ENCODE assay signal across 1 cellular context in the genomic region with DNA sequence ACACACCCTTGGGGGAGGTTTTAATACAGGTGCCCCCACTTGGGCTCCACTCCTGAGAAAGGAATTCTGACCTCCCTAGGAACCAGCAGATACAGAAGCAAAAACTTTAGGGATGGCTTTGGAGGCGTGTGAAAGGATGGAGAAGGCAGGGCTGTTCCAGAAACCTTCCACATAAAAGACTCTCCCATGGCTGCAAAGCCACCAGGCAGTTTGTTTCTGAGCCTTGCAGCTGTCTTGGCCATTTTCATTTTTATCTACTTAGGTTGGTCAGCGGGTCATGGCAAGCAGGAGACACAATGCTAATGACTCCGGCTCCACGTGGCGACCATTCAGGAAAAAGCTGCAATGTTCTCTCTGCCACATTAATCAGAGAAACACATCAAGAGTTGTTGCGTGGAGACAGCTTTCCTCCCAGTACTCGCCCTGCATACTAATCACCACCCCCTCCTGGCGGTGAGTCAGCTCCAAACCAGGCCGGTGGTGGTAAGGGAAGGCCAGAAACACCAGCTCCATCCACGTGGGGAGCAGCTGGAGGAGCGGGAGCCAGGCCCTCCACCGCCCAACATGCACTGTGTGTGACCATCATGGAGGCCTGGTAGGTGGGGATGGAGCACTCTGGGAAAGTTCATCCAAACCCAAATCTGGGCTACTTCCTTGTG.
A peak's percentile ranks its signal among the peaks of the same experiment; 100 is the strongest.
TF ChIP-seq lines count a peak whose summit lies in the region.

No MANE protein-coding gene starts in this region.

TF ChIP-seq in SK-N-SH, 30 proteins besides CTCF, POLR2A, EP300 and RAD21 (continued from another document):
- no peak for TF ChIP-seq TAF1 (IDR thresholded peaks at IDR 0.05; ENCODE audit: borderline replicate concordance, low read depth, low read length)
- TF ChIP-seq FOXM1 (IDR thresholded peaks at IDR 0.05; ENCODE audit: low read depth) = no peak
- TF ChIP-seq, protein P1, sequence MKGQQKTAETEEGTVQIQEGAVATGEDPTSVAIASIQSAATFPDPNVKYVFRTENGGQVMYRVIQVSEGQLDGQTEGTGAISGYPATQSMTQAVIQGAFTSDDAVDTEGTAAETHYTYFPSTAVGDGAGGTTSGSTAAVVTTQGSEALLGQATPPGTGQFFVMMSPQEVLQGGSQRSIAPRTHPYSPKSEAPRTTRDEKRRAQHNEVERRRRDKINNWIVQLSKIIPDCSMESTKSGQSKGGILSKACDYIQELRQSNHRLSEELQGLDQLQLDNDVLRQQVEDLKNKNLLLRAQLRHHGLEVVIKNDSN (IDR thresholded peaks at IDR 0.05; ENCODE audit: borderline replicate concordance, low read depth) = peak; percentile 56; the same call in 1 of the 2 replicates
- TF ChIP-seq, protein P2, sequence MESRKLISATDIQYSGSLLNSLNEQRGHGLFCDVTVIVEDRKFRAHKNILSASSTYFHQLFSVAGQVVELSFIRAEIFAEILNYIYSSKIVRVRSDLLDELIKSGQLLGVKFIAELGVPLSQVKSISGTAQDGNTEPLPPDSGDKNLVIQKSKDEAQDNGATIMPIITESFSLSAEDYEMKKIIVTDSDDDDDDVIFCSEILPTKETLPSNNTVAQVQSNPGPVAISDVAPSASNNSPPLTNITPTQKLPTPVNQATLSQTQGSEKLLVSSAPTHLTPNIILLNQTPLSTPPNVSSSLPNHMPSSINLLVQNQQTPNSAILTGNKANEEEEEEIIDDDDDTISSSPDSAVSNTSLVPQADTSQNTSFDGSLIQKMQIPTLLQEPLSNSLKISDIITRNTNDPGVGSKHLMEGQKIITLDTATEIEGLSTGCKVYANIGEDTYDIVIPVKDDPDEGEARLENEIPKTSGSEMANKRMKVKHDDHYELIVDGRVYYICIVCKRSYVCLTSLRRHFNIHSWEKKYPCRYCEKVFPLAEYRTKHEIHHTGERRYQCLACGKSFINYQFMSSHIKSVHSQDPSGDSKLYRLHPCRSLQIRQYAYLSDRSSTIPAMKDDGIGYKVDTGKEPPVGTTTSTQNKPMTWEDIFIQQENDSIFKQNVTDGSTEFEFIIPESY (IDR thresholded peaks at IDR 0.05; ENCODE audit: borderline replicate concordance, low read depth) = no peak
- TF ChIP-seq SIN3A (IDR thresholded peaks at IDR 0.05; ENCODE audit: borderline replicate concordance, low read depth, low read length) = peak; percentile 72; the same call in 1 of the 2 replicates
- TF ChIP-seq FOSL2 (IDR thresholded peaks at IDR 0.05; ENCODE audit: borderline replicate concordance, low read depth) = peak; percentile 78; the same call in 1 of the 2 replicates
- TF ChIP-seq RXRA (IDR thresholded peaks at IDR 0.05; ENCODE audit: borderline replicate concordance, low read depth) = no peak
- no peak for TF ChIP-seq RCOR1 (IDR thresholded peaks at IDR 0.05; ENCODE audit: low read length)
- TF ChIP-seq GATA2 (CRISPR knock-in tag; IDR thresholded peaks at IDR 0.05) = no peak
- TF ChIP-seq, protein P3, sequence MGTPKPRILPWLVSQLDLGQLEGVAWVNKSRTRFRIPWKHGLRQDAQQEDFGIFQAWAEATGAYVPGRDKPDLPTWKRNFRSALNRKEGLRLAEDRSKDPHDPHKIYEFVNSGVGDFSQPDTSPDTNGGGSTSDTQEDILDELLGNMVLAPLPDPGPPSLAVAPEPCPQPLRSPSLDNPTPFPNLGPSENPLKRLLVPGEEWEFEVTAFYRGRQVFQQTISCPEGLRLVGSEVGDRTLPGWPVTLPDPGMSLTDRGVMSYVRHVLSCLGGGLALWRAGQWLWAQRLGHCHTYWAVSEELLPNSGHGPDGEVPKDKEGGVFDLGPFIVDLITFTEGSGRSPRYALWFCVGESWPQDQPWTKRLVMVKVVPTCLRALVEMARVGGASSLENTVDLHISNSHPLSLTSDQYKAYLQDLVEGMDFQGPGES (IDR thresholded peaks at IDR 0.05; ENCODE audit: low read depth, low read length) = no peak
- no peak for TF ChIP-seq NRF1 (IDR thresholded peaks at IDR 0.05; ENCODE audit: low read depth, low read length)
- TF ChIP-seq EZH2phosphoT487 (IDR thresholded peaks at IDR 0.05; ENCODE audit: borderline replicate concordance, low read depth) = no peak
- TF ChIP-seq POLR2AphosphoS5 (IDR thresholded peaks at IDR 0.05; ENCODE audit: low read depth, low read length) = no peak
- TF ChIP-seq, protein P4, sequence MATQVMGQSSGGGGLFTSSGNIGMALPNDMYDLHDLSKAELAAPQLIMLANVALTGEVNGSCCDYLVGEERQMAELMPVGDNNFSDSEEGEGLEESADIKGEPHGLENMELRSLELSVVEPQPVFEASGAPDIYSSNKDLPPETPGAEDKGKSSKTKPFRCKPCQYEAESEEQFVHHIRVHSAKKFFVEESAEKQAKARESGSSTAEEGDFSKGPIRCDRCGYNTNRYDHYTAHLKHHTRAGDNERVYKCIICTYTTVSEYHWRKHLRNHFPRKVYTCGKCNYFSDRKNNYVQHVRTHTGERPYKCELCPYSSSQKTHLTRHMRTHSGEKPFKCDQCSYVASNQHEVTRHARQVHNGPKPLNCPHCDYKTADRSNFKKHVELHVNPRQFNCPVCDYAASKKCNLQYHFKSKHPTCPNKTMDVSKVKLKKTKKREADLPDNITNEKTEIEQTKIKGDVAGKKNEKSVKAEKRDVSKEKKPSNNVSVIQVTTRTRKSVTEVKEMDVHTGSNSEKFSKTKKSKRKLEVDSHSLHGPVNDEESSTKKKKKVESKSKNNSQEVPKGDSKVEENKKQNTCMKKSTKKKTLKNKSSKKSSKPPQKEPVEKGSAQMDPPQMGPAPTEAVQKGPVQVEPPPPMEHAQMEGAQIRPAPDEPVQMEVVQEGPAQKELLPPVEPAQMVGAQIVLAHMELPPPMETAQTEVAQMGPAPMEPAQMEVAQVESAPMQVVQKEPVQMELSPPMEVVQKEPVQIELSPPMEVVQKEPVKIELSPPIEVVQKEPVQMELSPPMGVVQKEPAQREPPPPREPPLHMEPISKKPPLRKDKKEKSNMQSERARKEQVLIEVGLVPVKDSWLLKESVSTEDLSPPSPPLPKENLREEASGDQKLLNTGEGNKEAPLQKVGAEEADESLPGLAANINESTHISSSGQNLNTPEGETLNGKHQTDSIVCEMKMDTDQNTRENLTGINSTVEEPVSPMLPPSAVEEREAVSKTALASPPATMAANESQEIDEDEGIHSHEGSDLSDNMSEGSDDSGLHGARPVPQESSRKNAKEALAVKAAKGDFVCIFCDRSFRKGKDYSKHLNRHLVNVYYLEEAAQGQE (IDR thresholded peaks at IDR 0.05; ENCODE audit: low read depth, low read length) = no peak; the same call in 1 of the 2 replicates
- TF ChIP-seq NFIC (IDR thresholded peaks at IDR 0.05; ENCODE audit: borderline replicate concordance) = no peak
- no peak for TF ChIP-seq RFX5 (IDR thresholded peaks at IDR 0.05; ENCODE audit: low read length)
